In the genomic region with DNA sequence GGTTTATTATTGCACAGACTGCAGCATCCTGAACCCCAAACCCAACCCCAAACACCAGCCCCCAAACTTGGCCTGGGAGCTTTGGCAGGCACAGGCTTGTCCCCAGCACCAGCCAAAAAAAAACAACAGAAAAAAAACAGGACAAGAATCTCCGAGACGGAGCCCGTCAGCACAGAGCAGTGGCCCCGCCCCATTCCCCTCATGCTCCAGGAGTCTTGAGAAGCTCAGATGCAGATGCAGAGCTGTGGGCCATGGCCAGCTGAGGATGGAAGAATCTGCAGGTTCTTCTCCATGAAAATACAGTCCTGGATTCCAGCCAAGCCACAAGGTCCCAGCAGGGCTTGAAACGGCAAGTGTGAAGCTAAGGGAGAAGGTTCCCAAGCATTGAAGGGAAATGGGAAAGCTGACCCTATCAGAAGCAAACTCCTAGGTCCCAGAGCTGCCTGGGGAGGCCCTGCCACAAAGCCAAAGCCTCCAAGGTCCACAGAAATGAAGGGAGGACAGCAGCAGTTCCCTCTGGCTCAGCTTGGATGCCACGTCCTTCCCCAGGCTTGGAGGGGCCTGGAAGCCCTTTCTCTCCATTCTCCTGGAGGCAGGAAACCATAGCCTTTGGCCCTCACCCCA, we compare ENCODE assay signal across 14 cellular contexts.
A peak's percentile ranks its signal among the peaks of the same experiment; 100 is the strongest.
DNase-seq lines count a peak whose midpoint lies in the region; ATAC-seq and TF ChIP-seq lines count a peak whose summit lies in the region.
"Had no signal": no experiment of that assay in that cellular context is flagged by ENCODE, and none has a peak within 500 bp of the region (broad histone marks: within the 10 kb centered on the region; RNA-seq: fewer than 3 reads in every experiment).

No MANE protein-coding gene starts in this region.

- no peaks in the 10 kb centered on the region for H3K27me3 ChIP-seq in RWPE2 (ENCODE audit: insufficient read depth, poor library complexity, severe bottlenecking)

- H3K4me1 Mint-ChIP-seq in WTC11, result 0 out of 2 replicates have a peak, but pooled peaks cover 2% of the 10 kb centered on the region

- H3K27me3 Mint-ChIP-seq in WTC11 (ENCODE audit: low read depth), result peaks cover 4% of the 10 kb centered on the region; the same call in 1 of the 2 replicates

- CTCF ChIA-PET in WTC11 (lab: Charles Lee), result interaction anchor here (0.7 to 4.0 kb wide), 6 partner anchors 8 to 198 kb away, joined by 3 to 40 read pairs (median 3); a partner anchor contains a TSS

- ATAC-seq in RWPE2 (ENCODE audit: low read depth), result peak; percentile 57
- no peak for ATAC-seq in WTC11
- no peak for ATAC-seq in GM19328 (IDR thresholded peaks at IDR 0.05; ENCODE audit: unreplicated experiment)

- H3K9me3 ChIP-seq in RWPE2 (ENCODE audit: severe bottlenecking), result peaks cover 6% of the 10 kb centered on the region

- TF ChIP-seq CTCF in RWPE2 (IDR thresholded peaks at IDR 0.05; ENCODE audit: poor library complexity, severe bottlenecking) (no peak), WTC11 (IDR thresholded peaks at IDR 0.05) (no peak)

- no peak overlapping the region for H3K27ac ChIP-seq in RWPE2 (ENCODE audit: poor library complexity, severe bottlenecking)

- no peak overlapping the region for H3K4me3 ChIP-seq in RWPE2 (ENCODE audit: severe bottlenecking)
- H3K4me3 ChIP-seq: stomach had no signal

- H3K36me3 ChIP-seq in RWPE2 (ENCODE audit: low read depth), result no peaks in the 10 kb centered on the region
- H3K36me3 ChIP-seq: stomach had no signal

- POLR2A ChIA-PET in WTC11 (lab: Charles Lee), result interaction anchor here (0.5 to 0.6 kb wide), 2 partner anchors 158 to 212 kb away, joined by 4 to 14 read pairs; no protein-coding TSS in a partner anchor

- peak; percentile 21 for DNase-seq in H4 (ENCODE audit: low spot score)
- peak; percentile 89 for DNase-seq in RWPE2 (ENCODE audit: low spot score)
- DNase-seq in fibroblast of peridontal ligament (ENCODE audit: extremely low read depth), result peak; percentile 23
- peak; percentile 15 for DNase-seq in smooth muscle cell of the brain vasculature (ENCODE audit: low read depth, low spot score)
- no peak for DNase-seq in WTC11 (ENCODE audit: low spot score)
- DNase-seq in NCI-H1417 (lab: John Stamatoyannopoulos, UW), result no peak
- DNase-seq: activated naive CD8-positive, alpha-beta T cell treated with anti-CD3 and anti-CD28 coated beads for 36 hours; CD8-positive, alpha-beta memory T cell; NCI-H1694; NCI-H748 treated with DMSO at 0.1 percent for 48 hours; stomach had no signal

- H3K36me3 Mint-ChIP-seq in WTC11, result peaks cover 21% of the 10 kb centered on the region
- H3K36me3 Mint-ChIP-seq: activated naive CD8-positive, alpha-beta T cell treated with anti-CD3 and anti-CD28 coated beads for 36 hours had no signal

- peaks cover 30% of the 10 kb centered on the region for H3K9me3 Mint-ChIP-seq in WTC11

- H3K27ac Mint-ChIP-seq in WTC11, result no peak overlapping the region
- H3K27ac Mint-ChIP-seq: activated naive CD8-positive, alpha-beta T cell treated with anti-CD3 and anti-CD28 coated beads for 36 hours; dendritic cell treated with granulocyte-macrophage colony-stimulating factor and Interleukin-4, amounts not matched to agents 40 ng/mL and 50 ng/mL, for 4 days had no signal

- no peak overlapping the region for H3K4me3 Mint-ChIP-seq in WTC11
- H3K4me3 Mint-ChIP-seq: activated naive CD8-positive, alpha-beta T cell treated with anti-CD3 and anti-CD28 coated beads for 36 hours; CD8-positive, alpha-beta memory T cell; dendritic cell treated with granulocyte-macrophage colony-stimulating factor and Interleukin-4, amounts not matched to agents 40 ng/mL and 50 ng/mL, for 4 days; nephron had no signal

- no peaks in the 10 kb centered on the region for H3K4me1 ChIP-seq in RWPE2 (ENCODE audit: insufficient read depth, poor library complexity, severe bottlenecking)

TF ChIP-seq in WTC11, 78 proteins besides CTCF, POLR2A, EP300 and RAD21:
- TF ChIP-seq ZNF138 (CRISPR knock-in tag; conservative IDR thresholded peaks at IDR 0.05), result no peak

Comparison
In these comparisons a context has a peak if more than half of its experiments do, and no peak if none do; other contexts are left out.
1. DNase-seq: peak in H4 (single experiment), RWPE2 (single experiment), fibroblast of peridontal ligament (single experiment) and smooth muscle cell of the brain vasculature (single experiment); none in WTC11 (single experiment) and NCI-H1417 (0 of 3).